In genomic region chr2:25160376-25160775, GRCh38 we compare ENCODE assay signal across 15 cellular contexts. TPM values are rescaled to one million over a fixed set of nuclear protein-coding genes. Genes with fewer than 3 reads are reported as not detected.
DNase-seq lines count a peak whose midpoint lies in the region; ATAC-seq and TF ChIP-seq lines count a peak whose summit lies in the region.
"Had no signal": no experiment of that assay in that cellular context is flagged by ENCODE, and none has a peak within 500 bp of the region (broad histone marks: within the 10 kb centered on the region; RNA-seq: fewer than 3 reads in every experiment).

No MANE protein-coding gene starts in this region.

- no peak overlapping the region for H3K27ac ChIP-seq in left ventricle myocardium inferior (replicated peaks)
- H3K27ac ChIP-seq: cardiac muscle cell, prostate gland had no signal

- H3K4me1 Mint-ChIP-seq in activated naive CD8-positive, alpha-beta T cell (ENCODE audit: low read depth), result peaks cover 16% of the 10 kb centered on the region
- peaks cover 6 to 7% of the 10 kb centered on the region in 2 donors for H3K4me1 Mint-ChIP-seq in natural killer cell treated with Interleukin-12 subunit alpha and Interleukin-12 subunit beta and Interleukin-15 and Interleukin-18, amount 100 ng/mL, for 72 hours (ENCODE audit: low read depth in 2 of 2)

- H3K9me3 ChIP-seq in left ventricle myocardium inferior (replicated peaks), result no peaks in the 10 kb centered on the region
- H3K9me3 ChIP-seq: prostate gland had no signal

- no peak for TF ChIP-seq CTCF in left ventricle myocardium inferior (IDR thresholded peaks at IDR 0.05; ENCODE audit: borderline replicate concordance)

- no peaks in the 10 kb centered on the region for H3K36me3 ChIP-seq in left ventricle myocardium inferior
- H3K36me3 ChIP-seq: cardiac muscle cell, prostate gland had no signal

- peaks cover 8% of the 10 kb centered on the region for H3K36me3 Mint-ChIP-seq in activated naive CD8-positive, alpha-beta T cell
- H3K36me3 Mint-ChIP-seq in natural killer cell treated with Interleukin-12 subunit alpha and Interleukin-12 subunit beta and Interleukin-15 and Interleukin-18, amount 100 ng/mL, for 72 hours, result no peaks in the 10 kb centered on the region

- no peaks in the 10 kb centered on the region for H3K9me3 Mint-ChIP-seq in activated naive CD8-positive, alpha-beta T cell (ENCODE audit: low read depth)
- H3K9me3 Mint-ChIP-seq in natural killer cell treated with Interleukin-12 subunit alpha and Interleukin-12 subunit beta and Interleukin-15 and Interleukin-18, amount 100 ng/mL, for 72 hours, result no peaks in the 10 kb centered on the region

- peak overlapping the region; percentile 73 for H3K4me3 ChIP-seq in left ventricle myocardium inferior
- H3K4me3 ChIP-seq: cardiac muscle cell had no signal

- peaks cover 13% of the 10 kb centered on the region for H3K4me1 ChIP-seq in left ventricle myocardium inferior
- H3K4me1 ChIP-seq: prostate gland had no signal

- peaks cover 36% of the 10 kb centered on the region for H3K27me3 ChIP-seq in left ventricle myocardium inferior (ENCODE audit: low read depth)

- intact Hi-C loops in left ventricle myocardium inferior (cut with micrococcal nuclease) (no loop called here), left cardiac atrium (cut with DNase I) (no loop called here)

- ATAC-seq in left cardiac atrium (no peak), HG03354 (IDR thresholded peaks at IDR 0.05; ENCODE audit: poor library complexity, severe bottlenecking, unreplicated experiment) (no peak)
- ATAC-seq in natural killer cell treated with Interleukin-12 subunit alpha and Interleukin-12 subunit beta and Interleukin-15 and Interleukin-18, amount 100 ng/mL, for 72 hours, result no peak

- no peaks in the 10 kb centered on the region for H3K27me3 Mint-ChIP-seq in activated naive CD8-positive, alpha-beta T cell
- peaks cover 0 to 3% of the 10 kb centered on the region in 2 donors for H3K27me3 Mint-ChIP-seq in natural killer cell treated with Interleukin-12 subunit alpha and Interleukin-12 subunit beta and Interleukin-15 and Interleukin-18, amount 100 ng/mL, for 72 hours

- H3K27ac Mint-ChIP-seq in activated naive CD8-positive, alpha-beta T cell, result peak overlapping the region; percentile 80
- peak overlapping the region; percentile 72 to 85 for H3K27ac Mint-ChIP-seq in natural killer cell treated with Interleukin-12 subunit alpha and Interleukin-12 subunit beta and Interleukin-15 and Interleukin-18, amount 100 ng/mL, for 72 hours
- H3K27ac Mint-ChIP-seq: T-helper 17 cell had no signal

- H3K4me3 Mint-ChIP-seq in activated naive CD8-positive, alpha-beta T cell, result peak overlapping the region; percentile 85
- H3K4me3 Mint-ChIP-seq in natural killer cell treated with Interleukin-12 subunit alpha and Interleukin-12 subunit beta and Interleukin-15 and Interleukin-18, amount 100 ng/mL, for 72 hours, result peak overlapping the region; percentile 80

- no peak for DNase-seq in left ventricle myocardium inferior
- DNase-seq in left cardiac atrium, result no peak
- DNase-seq in natural killer cell treated with Interleukin-12 subunit alpha and Interleukin-12 subunit beta and Interleukin-15 and Interleukin-18, amount 100 ng/mL, for 72 hours (ENCODE audit: low spot score), result no peak
- DNase-seq in RPMI8226, result no peak
- no peak for DNase-seq in medulla oblongata (ENCODE audit: extremely low spot score)
- DNase-seq in activated effector memory CD4-positive, alpha-beta T cell treated with Interleukin-2 at 50 U/mL for 16 hours, result no peak
- DNase-seq: effector CD8-positive, alpha-beta T cell; Kasumi-1; kidney glomerular epithelial cell; NCI-H1417 treated with DMSO at 0.1 percent for 48 hours; T-helper 17 cell had no signal

RNA-seq across cellular contexts. Expression of gene POMC, which starts 8.0 kb away (rescaled TPM):
- total RNA-seq in left ventricle myocardium inferior, result 7.5 TPM
- total RNA-seq in left cardiac atrium, result 10 to 100 TPM in 1 of 2 donors, 1 to 10 TPM in 1; 5.3 to 10.6 TPM
- total RNA-seq in natural killer cell treated with Interleukin-12 subunit alpha and Interleukin-12 subunit beta and Interleukin-15 and Interleukin-18, amount 100 ng/mL, for 72 hours, result 1 to 10 TPM; 3.4 to 5.2 TPM
